In the genomic region with DNA sequence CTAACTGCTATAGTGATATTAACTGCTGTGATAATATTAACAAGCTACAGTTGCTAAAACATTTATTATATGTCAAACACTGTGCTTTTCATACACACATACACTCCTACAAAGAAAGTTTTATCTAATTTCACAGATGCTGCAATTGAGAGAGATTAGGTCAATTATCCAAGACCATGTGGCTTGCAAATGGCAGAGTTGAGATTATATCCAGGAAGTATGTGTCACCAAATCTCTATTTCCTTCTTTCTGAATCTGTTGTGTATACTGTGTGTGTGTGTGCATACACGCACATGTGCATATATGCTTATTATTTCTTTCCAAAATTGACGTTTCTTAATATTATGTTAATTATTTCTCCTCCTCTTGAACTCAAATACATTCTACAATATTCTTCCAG, we compare ENCODE assay signal across 35 cellular contexts.
"Had no signal": no experiment of that assay in that cellular context is flagged by ENCODE, and none has a peak within 500 bp of the region (broad histone marks: within the 10 kb centered on the region; RNA-seq: fewer than 3 reads in every experiment).

No MANE protein-coding gene starts in this region.

- H3K36me3 Mint-ChIP-seq: activated naive CD8-positive, alpha-beta T cell treated with anti-CD3 and anti-CD28 coated beads for 36 hours; brain; WTC11 had no signal

- FAIRE-seq: endometrium, frontal cortex had no signal

- H3K4me1 Mint-ChIP-seq: activated naive CD8-positive, alpha-beta T cell treated with anti-CD3 and anti-CD28 coated beads for 36 hours; activated naive CD8-positive, alpha-beta T cell treated with anti-CD3 and anti-CD28 coated beads, Interleukin-2, amount 50 U/mL, for 24 hours; activated T-helper 17 cell treated with anti-CD3 and anti-CD28 coated beads, Interleukin-2, amount 50 U/mL, for 72 hours; brain; T-helper 17 cell; WTC11 had no signal

- H3K27ac ChIP-seq: adrenal gland, breast epithelium, cardiac muscle cell, colonic mucosa, VCaP had no signal

- H3K4me3 Mint-ChIP-seq: activated CD8-positive, alpha-beta T cell treated with anti-CD3 and anti-CD28 coated beads for 36 hours; activated naive CD8-positive, alpha-beta T cell treated with anti-CD3 and anti-CD28 coated beads for 36 hours; activated naive CD8-positive, alpha-beta T cell treated with anti-CD3 and anti-CD28 coated beads, Interleukin-2, amount 50 U/mL, for 24 hours; activated T-cell treated with anti-CD3 and anti-CD28 coated beads, Interleukin-2, amount 50 U/mL, for 4 hours; activated T-helper 17 cell treated with anti-CD3 and anti-CD28 coated beads, Interleukin-2, amount 50 U/mL, for 72 hours; brain; T-helper 17 cell; T-helper 2 cell treated with Interferon-gamma antibody and Interleukin-4, amounts not matched to agents 5 μg/mL and 100 μg/mL, for 36 hours; WTC11 had no signal

- H3K9me3 ChIP-seq: adrenal gland, breast epithelium, colonic mucosa had no signal

- H3K36me3 ChIP-seq: adrenal gland, breast epithelium, cardiac muscle cell, colonic mucosa had no signal

- H3K27me3 ChIP-seq: adrenal gland, cardiac muscle cell, colonic mucosa had no signal

- ATAC-seq: activated CD8-positive, alpha-beta T cell treated with anti-CD3 and anti-CD28 coated beads for 36 hours; activated naive CD8-positive, alpha-beta T cell treated with anti-CD3 and anti-CD28 coated beads, Interleukin-2, amount 50 U/mL, for 24 hours; activated T-cell treated with anti-CD3 and anti-CD28 coated beads, Interleukin-2, amount 50 U/mL, for 4 hours; activated T-helper 17 cell treated with anti-CD3 and anti-CD28 coated beads, Interleukin-2, amount 50 U/mL, for 72 hours; esophagus mucosa; T-helper 17 cell; WTC11 had no signal

- H3K27me3 Mint-ChIP-seq: activated CD8-positive, alpha-beta T cell treated with anti-CD3 and anti-CD28 coated beads for 36 hours; activated naive CD8-positive, alpha-beta T cell treated with anti-CD3 and anti-CD28 coated beads for 36 hours; activated naive CD8-positive, alpha-beta T cell treated with anti-CD3 and anti-CD28 coated beads, Interleukin-2, amount 50 U/mL, for 24 hours; activated T-helper 17 cell treated with anti-CD3 and anti-CD28 coated beads, Interleukin-2, amount 50 U/mL, for 72 hours; brain; T-helper 17 cell had no signal

- H3K27ac Mint-ChIP-seq: activated CD8-positive, alpha-beta T cell treated with anti-CD3 and anti-CD28 coated beads for 36 hours; activated naive CD8-positive, alpha-beta T cell treated with anti-CD3 and anti-CD28 coated beads for 36 hours; activated naive CD8-positive, alpha-beta T cell treated with anti-CD3 and anti-CD28 coated beads, Interleukin-2, amount 50 U/mL, for 24 hours; activated T-helper 17 cell treated with anti-CD3 and anti-CD28 coated beads, Interleukin-2, amount 50 U/mL, for 72 hours; brain; T-helper 17 cell; T-helper 2 cell treated with Interferon-gamma antibody and Interleukin-4, amounts not matched to agents 5 μg/mL and 100 μg/mL, for 36 hours; WTC11 had no signal

- H3K4me3 ChIP-seq: adrenal gland, breast epithelium, cardiac muscle cell, colonic mucosa had no signal

- H3K9me3 Mint-ChIP-seq: activated CD8-positive, alpha-beta T cell treated with anti-CD3 and anti-CD28 coated beads for 36 hours; activated naive CD8-positive, alpha-beta T cell treated with anti-CD3 and anti-CD28 coated beads for 36 hours; activated T-cell treated with anti-CD3 and anti-CD28 coated beads, Interleukin-2, amount 50 U/mL, for 4 hours had no signal

- H3K4me1 ChIP-seq: adrenal gland, breast epithelium, colonic mucosa had no signal

- DNase-seq: activated CD4-positive, alpha-beta T cell treated with anti-CD3 and anti-CD28 coated beads for 1 hour; activated CD4-positive, alpha-beta T cell treated with anti-CD3 and anti-CD28 coated beads for 48 hours; activated CD4-positive, alpha-beta T cell treated with anti-CD3 and anti-CD28 coated beads, Interleukin-2, amount 50 U/mL, for 1 hour; activated CD4-positive, alpha-beta T cell treated with anti-CD3 and anti-CD28 coated beads, Interleukin-2, amount 50 U/mL, for 48 hours; activated CD8-positive, alpha-beta memory T cell treated with anti-CD3 and anti-CD28 coated beads for 24 hours; activated CD8-positive, alpha-beta T cell treated with anti-CD3 and anti-CD28 coated beads for 36 hours; activated effector memory CD4-positive, alpha-beta T cell treated with Interleukin-2 at 50 U/mL for 16 hours; activated gamma-delta T cell treated with Interleukin-2 at 50 U/mL for 16 hours; activated naive CD4-positive, alpha-beta T cell treated with anti-CD3 and anti-CD28 coated beads, Interleukin-2, amount 50 U/mL, for 16 hours; activated naive CD4-positive, alpha-beta T cell treated with Interleukin-2 at 50 U/mL for 16 hours; activated naive CD8-positive, alpha-beta T cell treated with anti-CD3 and anti-CD28 coated beads for 36 hours; activated naive CD8-positive, alpha-beta T cell treated with anti-CD3 and anti-CD28 coated beads, Interleukin-2, amount 50 U/mL, for 24 hours; activated T-cell treated with anti-CD3 and anti-CD28 coated beads, Interleukin-2, amount 50 U/mL, for 4 hours; adrenal gland; amygdala; aorta; central memory CD4-positive, alpha-beta T cell; cerebellar nuclear complex; colonic mucosa; effector CD8-positive, alpha-beta T cell; foreskin fibroblast; head of caudate nucleus; hippocampal formation; T-helper 17 cell; T1000 had no signal
